Comparison of ENCODE assay signal across 3 cellular contexts in genomic region chr2:133120310-133120709, GRCh38.
"Had no signal": no experiment of that assay in that cellular context is flagged by ENCODE, and none has a peak within 500 bp of the region (broad histone marks: within the 10 kb centered on the region; RNA-seq: fewer than 3 reads in every experiment).

No MANE protein-coding gene starts in this region.

- DNase-seq: GDM1, GF-D8 had no signal

- ATAC-seq: GM12878 had no signal

- H3K4me3 ChIP-seq: GM12878 had no signal
